In genomic region chr1:3455630-3456448, GRCh38 we compare ENCODE assay signal across 13 cellular contexts. TPM values are rescaled to one million over a fixed set of nuclear protein-coding genes. Genes with fewer than 3 reads are reported as not detected.
A peak's percentile ranks its signal among the peaks of the same experiment; 100 is the strongest.
DNase-seq lines count a peak whose midpoint lies in the region; ATAC-seq and TF ChIP-seq lines count a peak whose summit lies in the region.
"Had no signal": no experiment of that assay in that cellular context is flagged by ENCODE, and none has a peak within 500 bp of the region (broad histone marks: within the 10 kb centered on the region; RNA-seq: fewer than 3 reads in every experiment).

No MANE protein-coding gene starts in this region.

- H3K9me3 ChIP-seq in HUES6 (ENCODE audit: control insufficient read depth, insufficient read depth, low read depth, low read length) (no peaks in the 10 kb centered on the region), sigmoid colon (no peaks in the 10 kb centered on the region)
- H3K9me3 ChIP-seq: uterus had no signal

- intact Hi-C loops in CD14-positive monocyte (cut with micrococcal nuclease) (no loop called here), sigmoid colon (cut with DNase I) (no loop called here)

- WGBS in sigmoid colon, 2 donors: 72 to 88% methylated on average over 18 of the region's 18 CpGs

- DNase-seq in CD14-positive monocyte (ENCODE audit: low spot score): no peak
- DNase-seq in effector memory CD8-positive, alpha-beta T cell: no peak
- DNase-seq in nephron progenitor cell: no peak
- no peak for DNase-seq in activated effector memory CD4-positive, alpha-beta T cell treated with anti-CD3 and anti-CD28 coated beads, Interleukin-2, amount 50 U/mL, for 16 hours
- no peak for DNase-seq in sigmoid colon
- DNase-seq in islet precursor cell: no peak
- DNase-seq: activated CD4-positive, alpha-beta T cell treated with anti-CD3 and anti-CD28 coated beads, Interleukin-2, amount 10 ng/mL, durations not matched to agents 7 days and 5 days; Kasumi-1; SHP77; uterus had no signal

- H3K9ac ChIP-seq in HUES6 (ENCODE audit: low read length): peak overlapping the region; percentile 59

- H3K4me3 ChIP-seq in HUES6 (ENCODE audit: low read depth, low read length) (peak overlapping the region; percentile 64), sigmoid colon (no peak overlapping the region)

- H3K27me3 ChIP-seq in HUES6 (ENCODE audit: control insufficient read depth, insufficient read depth, low read length) (no peaks in the 10 kb centered on the region), sigmoid colon (peaks cover 26 to 64% (median 46%) of the 10 kb centered on the region in 3 donors)

- H3K4me1 Mint-ChIP-seq in CD14-positive monocyte (peaks cover 6% of the 10 kb centered on the region), nephron progenitor cell (peaks cover 49% of the 10 kb centered on the region)
- peaks cover 3 to 7% of the 10 kb centered on the region in 2 donors for H3K4me1 Mint-ChIP-seq in effector memory CD8-positive, alpha-beta T cell (ENCODE audit: low read depth in 2 of 2)

- ATAC-seq in effector memory CD8-positive, alpha-beta T cell (replicated peaks): no peak
- ATAC-seq in HG02798 (IDR thresholded peaks at IDR 0.05; ENCODE audit: poor library complexity, unreplicated experiment): no peak
- ATAC-seq: activated naive CD4-positive, alpha-beta T cell treated with anti-CD3 and anti-CD28 coated beads, Interleukin-2, amount 50 U/mL, for 72 hours had no signal

- TF ChIP-seq EP300 in sigmoid colon (IDR thresholded peaks at IDR 0.05): no peak

- peak overlapping the region in 1 of 7 donors; percentile 68 for H3K27ac Mint-ChIP-seq in CD14-positive monocyte
- H3K27ac Mint-ChIP-seq in effector memory CD8-positive, alpha-beta T cell: no peak overlapping the region
- H3K27ac Mint-ChIP-seq in nephron progenitor cell: no peak overlapping the region
- H3K27ac Mint-ChIP-seq: activated CD4-positive, alpha-beta T cell treated with anti-CD3 and anti-CD28 coated beads, Interleukin-2, amount 10 ng/mL, durations not matched to agents 7 days and 5 days; activated naive CD4-positive, alpha-beta T cell treated with anti-CD3 and anti-CD28 coated beads, Interleukin-2, amount 50 U/mL, for 72 hours had no signal

- H3K9me3 Mint-ChIP-seq in CD14-positive monocyte: no peaks in the 10 kb centered on the region
- no peaks in the 10 kb centered on the region for H3K9me3 Mint-ChIP-seq in effector memory CD8-positive, alpha-beta T cell
- peaks cover 1% of the 10 kb centered on the region for H3K9me3 Mint-ChIP-seq in nephron progenitor cell
- H3K9me3 Mint-ChIP-seq: activated CD4-positive, alpha-beta T cell treated with anti-CD3 and anti-CD28 coated beads, Interleukin-2, amount 10 ng/mL, durations not matched to agents 7 days and 5 days; activated naive CD4-positive, alpha-beta T cell treated with anti-CD3 and anti-CD28 coated beads, Interleukin-2, amount 50 U/mL, for 72 hours had no signal

- H3K4me3 Mint-ChIP-seq in CD14-positive monocyte (peak overlapping the region; percentile 60 to 67), nephron progenitor cell (peak overlapping the region; percentile 82)
- H3K4me3 Mint-ChIP-seq in effector memory CD8-positive, alpha-beta T cell: peak overlapping the region; percentile 70 to 77

- H3K27ac ChIP-seq in HUES6 (ENCODE audit: low read depth, low read length): peak overlapping the region; percentile 91
- H3K27ac ChIP-seq in sigmoid colon: no peak overlapping the region
- H3K27ac ChIP-seq: uterus had no signal

- H3K36me3 ChIP-seq in HUES6 (ENCODE audit: control insufficient read depth, insufficient read depth, low read length) (no peaks in the 10 kb centered on the region), sigmoid colon (no peaks in the 10 kb centered on the region)
- H3K36me3 ChIP-seq: uterus had no signal

- TF ChIP-seq CTCF in CD14-positive monocyte (IDR thresholded peaks at IDR 0.05) (no peak), nephron progenitor cell (IDR thresholded peaks at IDR 0.05) (no peak), sigmoid colon (IDR thresholded peaks at IDR 0.05) (no peak)

- H3K27me3 Mint-ChIP-seq in CD14-positive monocyte (ENCODE audit: low read depth in 3 of 3) (peaks cover 11 to 39% (median 35%) of the 10 kb centered on the region in 3 donors), nephron progenitor cell (ENCODE audit: low read depth, poor library complexity) (peaks cover 4% of the 10 kb centered on the region)
- H3K27me3 Mint-ChIP-seq in effector memory CD8-positive, alpha-beta T cell: peaks cover 18% of the 10 kb centered on the region in 2 donors

- no peaks in the 10 kb centered on the region for H3K36me3 Mint-ChIP-seq in CD14-positive monocyte
- H3K36me3 Mint-ChIP-seq in effector memory CD8-positive, alpha-beta T cell (ENCODE audit: insufficient read depth): no peaks in the 10 kb centered on the region
- no peaks in the 10 kb centered on the region for H3K36me3 Mint-ChIP-seq in nephron progenitor cell (ENCODE audit: low read depth)
- H3K36me3 Mint-ChIP-seq: activated naive CD4-positive, alpha-beta T cell treated with anti-CD3 and anti-CD28 coated beads, Interleukin-2, amount 50 U/mL, for 72 hours had no signal

- no peak for TF ChIP-seq POLR2A in sigmoid colon (IDR thresholded peaks at IDR 0.05)

- H3K4me1 ChIP-seq in HUES6 (ENCODE audit: control insufficient read depth, insufficient read depth, low read length): peaks cover 36% of the 10 kb centered on the region
- peaks cover 0 to 21% (median 16%) of the 10 kb centered on the region in 4 donors for H3K4me1 ChIP-seq in sigmoid colon

RNA-seq across cellular contexts. Expression of gene ARHGEF16, which starts 1.4 kb away (rescaled TPM):
- polyA plus RNA-seq in CD14-positive monocyte (not detected), sigmoid colon (10 to 100 TPM; 44.4 to 51.8 (median 51.6) TPM)
- total RNA-seq in sigmoid colon: 1 to 10 TPM in 2 of 4 donors, under 1 TPM in 2; 0.41 to 2.2 (median 0.78) TPM
- total RNA-seq: activated CD4-positive, alpha-beta T cell treated with anti-CD3 and anti-CD28 coated beads, Interleukin-2, amount 10 ng/mL, durations not matched to agents 7 days and 5 days had no signal

Comparison
In these comparisons a context has a peak if more than half of its experiments do, and no peak if none do; other contexts are left out.
1. RNA of gene ARHGEF16, which starts 1.4 kb away (polyA plus RNA-seq): 44.4 to 51.8 TPM in sigmoid colon; not detected in CD14-positive monocyte; every median in the first group is over 10 times any median in the second.
2. Peak in every context shown above with its lines, with median percentiles within 50 percentile points of each other: H3K4me3 Mint-ChIP-seq.